Comparison of ENCODE assay signal across 16 cellular contexts in genomic region chrX:130296743-130297142, GRCh38. TPM values are rescaled to one million over a fixed set of nuclear protein-coding genes. Genes with fewer than 3 reads are reported as not detected.
A peak's percentile ranks its signal among the peaks of the same experiment; 100 is the strongest.
DNase-seq lines count a peak whose midpoint lies in the region; ATAC-seq and TF ChIP-seq lines count a peak whose summit lies in the region.
"Had no signal": no experiment of that assay in that cellular context is flagged by ENCODE, and none has a peak within 500 bp of the region (broad histone marks: within the 10 kb centered on the region; RNA-seq: fewer than 3 reads in every experiment).

No MANE protein-coding gene starts in this region.

- ATAC-seq in activated T-cell treated with anti-CD3 and anti-CD28 coated beads, Interleukin-2, amount 50 U/mL, for 72 hours (replicated peaks in 1 of 2), result no peak
- ATAC-seq: lower lobe of right lung; stimulated activated naive B cell treated with anti-CD40 and anti-IgM and Interleukin-4, amounts not matched to agents 10 μg/mL and 1 μg/mL and 100 μg/mL, for 72 hours had no signal

- H3K79me2 ChIP-seq in SK-N-SH (ENCODE audit: insufficient read depth), result no peaks in the 10 kb centered on the region

- TF ChIP-seq CTCF in SK-N-SH (IDR thresholded peaks at IDR 0.05) (no peak), type B pancreatic cell (conservative IDR thresholded peaks at IDR 0.05) (no peak)

- H2AFZ ChIP-seq in SK-N-SH (ENCODE audit: low read depth), result no peak overlapping the region
- H2AFZ ChIP-seq: GM23248 had no signal

- no peaks in the 10 kb centered on the region for H3K27me3 Mint-ChIP-seq in type B pancreatic cell
- peaks cover 29% of the 10 kb centered on the region for H3K27me3 Mint-ChIP-seq in activated T-cell treated with anti-CD3 and anti-CD28 coated beads, Interleukin-2, amount 50 U/mL, for 72 hours (ENCODE audit: low read depth)
- H3K27me3 Mint-ChIP-seq: stimulated activated naive B cell treated with anti-CD40 and anti-IgM and Interleukin-4, amounts not matched to agents 10 μg/mL and 1 μg/mL and 100 μg/mL, for 72 hours had no signal

- DNase-seq in HT1080 (ENCODE audit: low read depth), result peak; percentile 6
- no peak for DNase-seq in SK-N-SH
- DNase-seq in fibroblast of peridontal ligament (ENCODE audit: extremely low read depth), result peak; percentile 1
- no peak for DNase-seq in type B pancreatic cell (ENCODE audit: extremely low spot score, unreplicated experiment)
- no peak for DNase-seq in activated T-cell treated with anti-CD3 and anti-CD28 coated beads, Interleukin-2, amount 50 U/mL, for 72 hours
- no peak for DNase-seq in HUDEP-2 (lab: John Stamatoyannopoulos, UW; ENCODE audit: unreplicated experiment in 76 of 76)
- DNase-seq in activated CD4-positive, CD25-positive, alpha-beta regulatory T cell (lab: John Stamatoyannopoulos, UW), result no peak
- DNase-seq: activated naive CD4-positive, alpha-beta T cell; AML-193; effector CD8-positive, alpha-beta T cell; GM23248; lower lobe of right lung; NCI-H1694 treated with DMSO at 0.1 percent for 48 hours; retina; stimulated activated naive B cell treated with anti-CD40 and anti-IgM and Interleukin-4, amounts not matched to agents 10 μg/mL and 1 μg/mL and 100 μg/mL, for 72 hours had no signal

- no peak for TF ChIP-seq RAD21 in SK-N-SH (IDR thresholded peaks at IDR 0.05; ENCODE audit: low read length)

- H3K9ac ChIP-seq in SK-N-SH, result no peak overlapping the region
- H3K9ac ChIP-seq: GM23248 had no signal

- POLR2A ChIA-PET in SK-N-SH (lab: Yijun Ruan, JAX), result no interaction called here

- CTCF ChIA-PET in SK-N-SH (lab: Yijun Ruan, JAX), result no interaction called here

- no peak overlapping the region for H3K27ac Mint-ChIP-seq in type B pancreatic cell
- no peak overlapping the region for H3K27ac Mint-ChIP-seq in activated T-cell treated with anti-CD3 and anti-CD28 coated beads, Interleukin-2, amount 50 U/mL, for 72 hours
- H3K27ac Mint-ChIP-seq: stimulated activated naive B cell treated with anti-CD40 and anti-IgM and Interleukin-4, amounts not matched to agents 10 μg/mL and 1 μg/mL and 100 μg/mL, for 72 hours had no signal

- H3K4me1 ChIP-seq in SK-N-SH (ENCODE audit: control insufficient read depth in 1 of 2, insufficient read depth in 2 of 2, low read depth in 1 of 2, low read length in 1 of 2), result no peaks in the 10 kb centered on the region; a peak in 1 of 4 replicates
- H3K4me1 ChIP-seq: lower lobe of right lung, tibial nerve had no signal

- WGBS in SK-N-SH (ENCODE audit: low lambda C conversion rate), result 13% methylated on average over 2 of the region's 2 CpGs

- H4K20me1 ChIP-seq in SK-N-SH (ENCODE audit: insufficient read depth), result no peaks in the 10 kb centered on the region

- H3K27ac ChIP-seq in SK-N-SH (ENCODE audit: low read depth in 2 of 2, low read length in 1 of 2), result no peak overlapping the region
- H3K27ac ChIP-seq: GM23248, lower lobe of right lung, tibial nerve had no signal

- H3K36me3 Mint-ChIP-seq in type B pancreatic cell, result no peaks in the 10 kb centered on the region
- H3K36me3 Mint-ChIP-seq in activated T-cell treated with anti-CD3 and anti-CD28 coated beads, Interleukin-2, amount 50 U/mL, for 72 hours (ENCODE audit: insufficient read depth in 2 of 2), result no peaks in the 10 kb centered on the region
- H3K36me3 Mint-ChIP-seq: stimulated activated naive B cell treated with anti-CD40 and anti-IgM and Interleukin-4, amounts not matched to agents 10 μg/mL and 1 μg/mL and 100 μg/mL, for 72 hours had no signal

- no peak for TF ChIP-seq EP300 in SK-N-SH (IDR thresholded peaks at IDR 0.05; ENCODE audit: borderline replicate concordance in 1 of 2, low read depth in 1 of 2, low read length in 1 of 2)

- H3K4me2 ChIP-seq in SK-N-SH, result peak overlapping the region; percentile 21; the same call in 1 of the 2 replicates

- H3K4me1 Mint-ChIP-seq in type B pancreatic cell (ENCODE audit: unreplicated experiment), result peaks cover 4% of the 10 kb centered on the region
- H3K4me1 Mint-ChIP-seq in activated T-cell treated with anti-CD3 and anti-CD28 coated beads, Interleukin-2, amount 50 U/mL, for 72 hours (ENCODE audit: low read depth), result no peaks in the 10 kb centered on the region
- H3K4me1 Mint-ChIP-seq: stimulated activated naive B cell treated with anti-CD40 and anti-IgM and Interleukin-4, amounts not matched to agents 10 μg/mL and 1 μg/mL and 100 μg/mL, for 72 hours had no signal

- no peaks in the 10 kb centered on the region for H3K27me3 ChIP-seq in SK-N-SH (ENCODE audit: insufficient read depth)

- H3F3A ChIP-seq in SK-N-SH (replicated peaks; ENCODE audit: insufficient read depth), result no peaks in the 10 kb centered on the region

- H3K9me3 ChIP-seq in SK-N-SH, result no peaks in the 10 kb centered on the region
- H3K9me3 ChIP-seq: lower lobe of right lung, tibial nerve had no signal

- H3K4me3 ChIP-seq in SK-N-SH (ENCODE audit: low read depth in 2 of 2, low read length in 1 of 2), result no peak overlapping the region
- H3K4me3 ChIP-seq: GM23248, lower lobe of right lung, tibial nerve had no signal

- peak overlapping the region; percentile 8 for H3K4me3 Mint-ChIP-seq in type B pancreatic cell
- H3K4me3 Mint-ChIP-seq in activated T-cell treated with anti-CD3 and anti-CD28 coated beads, Interleukin-2, amount 50 U/mL, for 72 hours, result no peak overlapping the region
- H3K4me3 Mint-ChIP-seq: stimulated activated naive B cell treated with anti-CD40 and anti-IgM and Interleukin-4, amounts not matched to agents 10 μg/mL and 1 μg/mL and 100 μg/mL, for 72 hours had no signal

- H3K36me3 ChIP-seq in SK-N-SH (replicated peaks in 1 of 2; ENCODE audit: control insufficient read depth in 1 of 2, insufficient read depth in 2 of 2, low read length in 1 of 2), result no peaks in the 10 kb centered on the region
- H3K36me3 ChIP-seq: lower lobe of right lung, tibial nerve had no signal

- H3K9me3 Mint-ChIP-seq in type B pancreatic cell, result no peaks in the 10 kb centered on the region
- no peaks in the 10 kb centered on the region for H3K9me3 Mint-ChIP-seq in activated T-cell treated with anti-CD3 and anti-CD28 coated beads, Interleukin-2, amount 50 U/mL, for 72 hours
- H3K9me3 Mint-ChIP-seq: stimulated activated naive B cell treated with anti-CD40 and anti-IgM and Interleukin-4, amounts not matched to agents 10 μg/mL and 1 μg/mL and 100 μg/mL, for 72 hours had no signal

- H3K9me2 ChIP-seq in SK-N-SH, result no peaks in the 10 kb centered on the region

TF ChIP-seq in SK-N-SH, 30 proteins besides CTCF, POLR2A, EP300 and RAD21:
- TF ChIP-seq, protein P1, sequence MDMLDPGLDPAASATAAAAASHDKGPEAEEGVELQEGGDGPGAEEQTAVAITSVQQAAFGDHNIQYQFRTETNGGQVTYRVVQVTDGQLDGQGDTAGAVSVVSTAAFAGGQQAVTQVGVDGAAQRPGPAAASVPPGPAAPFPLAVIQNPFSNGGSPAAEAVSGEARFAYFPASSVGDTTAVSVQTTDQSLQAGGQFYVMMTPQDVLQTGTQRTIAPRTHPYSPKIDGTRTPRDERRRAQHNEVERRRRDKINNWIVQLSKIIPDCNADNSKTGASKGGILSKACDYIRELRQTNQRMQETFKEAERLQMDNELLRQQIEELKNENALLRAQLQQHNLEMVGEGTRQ (IDR thresholded peaks at IDR 0.05; ENCODE audit: borderline replicate concordance, low read depth, low read length), result no peak
- TF ChIP-seq USF1 (IDR thresholded peaks at IDR 0.05; ENCODE audit: borderline replicate concordance, low read depth), result no peak
- TF ChIP-seq NFIC (IDR thresholded peaks at IDR 0.05; ENCODE audit: borderline replicate concordance), result no peak
- 0 out of 2 replicates have a peak, but pooled peaks have one; percentile 11 for TF ChIP-seq JUND (IDR thresholded peaks at IDR 0.05)
- TF ChIP-seq TEAD4 (IDR thresholded peaks at IDR 0.05; ENCODE audit: borderline replicate concordance, insufficient read depth), result no peak
- no peak for TF ChIP-seq MXI1 (IDR thresholded peaks at IDR 0.05; ENCODE audit: low read depth, low read length)
- TF ChIP-seq YY1 (IDR thresholded peaks at IDR 0.05; ENCODE audit: low read depth), result no peak
- TF ChIP-seq SMC3 (IDR thresholded peaks at IDR 0.05; ENCODE audit: low read depth, low read length), result no peak
- TF ChIP-seq CHD2 (IDR thresholded peaks at IDR 0.05; ENCODE audit: low read length, partially characterized antibody), result no peak

RNA-seq across cellular contexts. Expression of gene ZNF280C, which starts 28.0 kb away (rescaled TPM):
- total RNA-seq in HT1080 (2014; rRNA removed; shearing (Covaris generic)), result 5.6 and 7.5 TPM in 2 replicates
- polyA plus RNA-seq in HT1080 (2015; cell fraction: cytosol; rRNA removed), result 8.2 and 10.1 TPM in 2 replicates
- polyA plus RNA-seq in HT1080 (2015; cell fraction: nucleus; rRNA removed), result 21.7 and 23.3 TPM in 2 replicates
- polyA plus RNA-seq in SK-N-SH (2012; rRNA removed), result 2.7 and 3.7 TPM in 2 replicates
- 3.4 and 3.7 TPM in 2 replicates for polyA plus RNA-seq in SK-N-SH (2012; cell fraction: cytosol; rRNA removed)
- polyA plus RNA-seq in SK-N-SH (2012; cell fraction: nucleus; rRNA removed), result 2.9 and 6.9 TPM in 2 replicates
- 6.4 and 13.2 TPM in 2 replicates for total RNA-seq in type B pancreatic cell (ENCODE audit: low replicate concordance)
- total RNA-seq in activated T-cell treated with anti-CD3 and anti-CD28 coated beads, Interleukin-2, amount 50 U/mL, for 72 hours, result 1 to 10 TPM; 6.4 to 6.6 TPM

RNA-seq across cellular contexts. Expression of gene SLC25A14, which starts 43.0 kb away (rescaled TPM):
- 8.4 and 9.6 TPM in 2 replicates for total RNA-seq in HT1080 (2014; rRNA removed; shearing (Covaris generic))
- 9.5 and 11.8 TPM in 2 replicates for polyA plus RNA-seq in HT1080 (2015; cell fraction: cytosol; rRNA removed)
- 32.5 and 34.6 TPM in 2 replicates for polyA plus RNA-seq in HT1080 (2015; cell fraction: nucleus; rRNA removed)
- 14.0 and 21.7 TPM in 2 replicates for polyA plus RNA-seq in SK-N-SH (2012; rRNA removed)
- 17.0 and 17.3 TPM in 2 replicates for polyA plus RNA-seq in SK-N-SH (2012; cell fraction: cytosol; rRNA removed)
- 19.2 and 47.1 TPM in 2 replicates for polyA plus RNA-seq in SK-N-SH (2012; cell fraction: nucleus; rRNA removed)
- total RNA-seq in type B pancreatic cell (ENCODE audit: low replicate concordance), result 19.6 and 23.1 TPM in 2 replicates
- total RNA-seq in activated T-cell treated with anti-CD3 and anti-CD28 coated beads, Interleukin-2, amount 50 U/mL, for 72 hours, result 10 to 100 TPM; 14.2 to 14.3 TPM

Comparison
In these comparisons a context has a peak if more than half of its experiments do, and no peak if none do; other contexts are left out.
1. DNase-seq: peak in HT1080 (single experiment) and fibroblast of peridontal ligament (single experiment); none in SK-N-SH (single experiment), type B pancreatic cell (single experiment), activated T-cell treated with anti-CD3 and anti-CD28 coated beads, Interleukin-2, amount 50 U/mL, for 72 hours (0 of 2), HUDEP-2 (0 of 76) and activated CD4-positive, CD25-positive, alpha-beta regulatory T cell (0 of 4).